ENCODE assay signal across 8 cellular contexts in the genomic region with DNA sequence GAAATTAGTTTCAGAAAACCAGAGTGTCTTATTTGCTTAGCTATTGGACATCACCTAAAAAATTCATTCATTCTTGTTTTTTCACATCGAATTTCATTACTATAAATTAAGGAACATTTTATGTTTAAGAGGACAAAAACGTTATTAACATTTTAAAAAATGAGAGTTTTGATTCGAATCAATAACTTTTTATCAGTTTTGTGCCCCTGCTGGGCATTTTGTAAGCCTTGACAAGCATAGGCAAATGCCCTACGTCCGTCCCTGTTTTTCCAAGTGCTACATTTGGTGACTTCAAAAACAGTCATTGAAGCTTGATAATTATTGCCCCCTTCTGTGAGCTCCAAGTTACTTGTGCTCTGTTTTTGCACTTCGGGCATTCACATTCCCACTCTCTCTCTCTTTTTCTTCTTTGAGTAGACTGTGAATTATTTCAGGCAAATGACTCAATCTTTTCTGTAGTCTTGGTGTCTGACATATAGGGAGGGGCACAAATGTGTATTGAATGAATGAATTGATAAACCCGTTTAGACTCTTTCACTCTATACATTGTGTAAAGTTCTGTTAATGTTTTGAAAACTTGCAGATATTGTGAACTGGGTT. TPM values are rescaled to one million over a fixed set of nuclear protein-coding genes. Genes with fewer than 3 reads are reported as not detected.
DNase-seq lines count a peak whose midpoint lies in the region; ATAC-seq, FAIRE-seq and TF ChIP-seq lines count a peak whose summit lies in the region.

No MANE protein-coding gene starts in this region.

- TSS peak; percentile 76 for BruUV-seq in OCI-LY7 (replicated peaks; lab: Mats Ljungman, UMichigan)

- no peak overlapping the region for H3K56ac ChIP-seq in H1 (replicated peaks; ENCODE audit: insufficient read length, low read depth, low read length)

- H2AK5ac ChIP-seq in H1 (ENCODE audit: low read depth, low read length) = no peak overlapping the region

- H3K18ac ChIP-seq in H1 (ENCODE audit: extremely low read depth, low read length) = no peak overlapping the region

- peak overlapping the region; percentile 82 for H3K4me2 ChIP-seq in OCI-LY7 (ENCODE audit: low read length)
- peak overlapping the region; percentile 73 to 92 for H3K4me2 ChIP-seq in H1 (ENCODE audit: insufficient read depth in 1 of 2, low read depth in 2 of 2, low read length in 2 of 2)

- no peak overlapping the region for H2BK5ac ChIP-seq in H1 (ENCODE audit: low read depth, low read length)

- no peak for ATAC-seq in HG02885 (IDR thresholded peaks at IDR 0.05; ENCODE audit: poor library complexity, unreplicated experiment)

- H4K8ac ChIP-seq in H1 (ENCODE audit: extremely low read depth, insufficient read depth, low read length) = no peak overlapping the region

- no peaks in the 10 kb centered on the region for H3K9me2 ChIP-seq in OCI-LY7 (ENCODE audit: insufficient read depth, low read length)

- H3K27me3 ChIP-seq in H1 (replicated peaks in 1 of 4; ENCODE audit: control insufficient read depth in 3 of 4, extremely low read depth in 1 of 4, insufficient read depth in 3 of 4, low read length in 3 of 4) = no peaks in the 10 kb centered on the region

- no peak overlapping the region for H3K4ac ChIP-seq in H1 (replicated peaks; ENCODE audit: insufficient read length, low read depth, low read length)

- H3K4me3 ChIP-seq in OCI-LY7 (ENCODE audit: low read depth, low read length, poor library complexity, severe bottlenecking) = peak overlapping the region; percentile 93
- peak overlapping the region; percentile 78 to 95 (median 88); a peak in 7 of 8 replicates for H3K4me3 ChIP-seq in H1 (ENCODE audit: extremely low read depth in 1 of 4, insufficient read depth in 2 of 4, low read depth in 3 of 4, low read length in 4 of 4)

- H2BK15ac ChIP-seq in H1 (ENCODE audit: low read length) = no peak overlapping the region

- H3K4me1 ChIP-seq in OCI-LY7 (ENCODE audit: insufficient read depth, low read length, poor library complexity, severe bottlenecking) = peaks cover 31% of the 10 kb centered on the region
- no peaks in the 10 kb centered on the region; a peak in 1 of 7 replicates for H3K4me1 ChIP-seq in H1 (replicated peaks in 1 of 4; ENCODE audit: control insufficient read depth in 3 of 4, insufficient read depth in 4 of 4, low read length in 3 of 4)

- H3K79me1 ChIP-seq in H1 (ENCODE audit: low read depth, low read length) = no peaks in the 10 kb centered on the region; the same call in 1 of the 2 replicates

- peak overlapping the region; percentile 81 for H3K27ac Mint-ChIP-seq in nephron progenitor cell

- H3K79me2 ChIP-seq in OCI-LY7 (ENCODE audit: insufficient read depth, low read depth, low read length) = peaks cover 59% of the 10 kb centered on the region
- peaks cover 0 to 16% of the 10 kb centered on the region in 2 experiments; a peak in 2 of 4 replicates for H3K79me2 ChIP-seq in H1 (ENCODE audit: control insufficient read depth in 1 of 2, insufficient read depth in 2 of 2, low read length in 2 of 2)

- H3K4me1 Mint-ChIP-seq in nephron progenitor cell = peaks cover 30% of the 10 kb centered on the region

- H2BK20ac ChIP-seq in H1 (ENCODE audit: low read length) = no peak overlapping the region

- CTCF ChIA-PET in OCI-LY7 (lab: Charles Lee; ENCODE audit: unreplicated experiment) (no interaction called here), H1 (lab: Charles Lee; ENCODE audit: partially characterized antibody) (interaction anchor here (0.7 to 1.2 kb wide), 2 partner anchors 77 to 91 kb away, joined by 3 read pairs; no protein-coding TSS in a partner anchor)

- no peak overlapping the region for H3K23ac ChIP-seq in H1 (ENCODE audit: insufficient read length)

- TF ChIP-seq RAD21 in H1 (IDR thresholded peaks at IDR 0.05 in 1 of 2, conservative IDR thresholded peaks at IDR 0.05 in 1 of 2; ENCODE audit: low read depth in 2 of 2, low read length in 2 of 2) = no peak

- peaks cover 46% of the 10 kb centered on the region for H3K36me3 ChIP-seq in OCI-LY7 (ENCODE audit: insufficient read depth, low read length)
- H3K36me3 ChIP-seq in H1 (ENCODE audit: control insufficient read depth in 2 of 4, insufficient read depth in 4 of 4, low read length in 3 of 4) = peaks cover 4 to 17% (median 6%) of the 10 kb centered on the region in 4 experiments; a peak in 7 of 8 replicates

- TF ChIP-seq CTCF in OCI-LY7 (conservative IDR thresholded peaks at IDR 0.05; ENCODE audit: low read length) = peak; percentile 49
- TF ChIP-seq CTCF in H1 (IDR thresholded peaks at IDR 0.05; ENCODE audit: control extremely low read depth in 1 of 3, insufficient read depth in 1 of 3, low read depth in 1 of 3, low read length in 3 of 3) = no peak
- TF ChIP-seq CTCF in nephron progenitor cell (IDR thresholded peaks at IDR 0.05) = peak; percentile 8

- no peak for TF ChIP-seq EP300 in H1 (IDR thresholded peaks at IDR 0.05; ENCODE audit: borderline replicate concordance in 1 of 2, low read depth in 2 of 2, low read length in 2 of 2)

- no peak overlapping the region for H4K91ac ChIP-seq in H1 (replicated peaks; ENCODE audit: insufficient read length, low read length)

- H2BK120ac ChIP-seq in H1 (replicated peaks; ENCODE audit: low read depth, low read length) = no peak overlapping the region

- no peak overlapping the region for H2BK12ac ChIP-seq in H1 (ENCODE audit: low read depth, low read length)

- H4K20me1 ChIP-seq in OCI-LY7 (ENCODE audit: insufficient read depth, low read length) (peaks cover 10% of the 10 kb centered on the region; the same call in 1 of the 2 replicates), H1 (replicated peaks in 1 of 2; ENCODE audit: control insufficient read depth in 1 of 2, insufficient read depth in 2 of 2, low read length in 2 of 2) (peaks cover 0 to 2% of the 10 kb centered on the region in 2 experiments)

- H4K5ac ChIP-seq in H1 (ENCODE audit: insufficient read length, low read depth, low read length) = no peak overlapping the region

- 53% methylated on average over 7 of the region's 7 CpGs; no CpG with 5 or more reads in 1 of the 2 experiments for WGBS in H1 (ENCODE audit: extremely low coverage in 1 of 2, insufficient coverage in 1 of 2, insufficient read length in 1 of 2, insufficient replicate concordance in 2 of 2, low coverage in 1 of 2, low lambda C conversion rate in 2 of 2, missing lambda C conversion rate in 1 of 2), 2 experiments

- H3K9me3 Mint-ChIP-seq in nephron progenitor cell = no peaks in the 10 kb centered on the region

- TF ChIP-seq POLR2A in H1 (IDR thresholded peaks at IDR 0.05; ENCODE audit: control extremely low read depth in 1 of 2, low read depth in 2 of 2, low read length in 2 of 2) = no peak

- POLR2A ChIA-PET in OCI-LY7 (lab: Charles Lee) = interaction anchor here (0.9 to 1.5 kb wide), 6 partner anchors 10 to 156 kb away, joined by 3 to 5 read pairs (median 4); a partner anchor contains a TSS
- POLR2A ChIA-PET in H1 (lab: Charles Lee; ENCODE audit: partially characterized antibody) = interaction anchor here (0.8 to 1.3 kb wide), 3 partner anchors 53 to 172 kb away, joined by 3 read pairs; a partner anchor contains a TSS

- no peaks in the 10 kb centered on the region for H3K27me3 Mint-ChIP-seq in nephron progenitor cell (ENCODE audit: low read depth, poor library complexity)

- H3K9ac ChIP-seq in H1 (replicated peaks in 1 of 4; ENCODE audit: extremely low read depth in 1 of 4, low read depth in 3 of 4, low read length in 3 of 4) = no peak overlapping the region

- FAIRE-seq in H1 (lab: Jason Lieb, UNC) = no peak

- H2AFZ ChIP-seq in OCI-LY7 (ENCODE audit: low read length) (peak overlapping the region; percentile 79; the same call in 1 of the 2 replicates), H1 (ENCODE audit: low read length) (no peak overlapping the region)

- peaks cover 38% of the 10 kb centered on the region for H3K36me3 Mint-ChIP-seq in nephron progenitor cell (ENCODE audit: low read depth)

- H3K14ac ChIP-seq in H1 (ENCODE audit: insufficient read length) = no peak overlapping the region

- peak; percentile 2 for DNase-seq in NCI-H2227 (lab: John Stamatoyannopoulos, UW; ENCODE audit: unreplicated experiment)
- DNase-seq in NCI-H2227 treated with DMSO at 0.1 percent for 48 hours (lab: John Stamatoyannopoulos, UW) = no peak
- DNase-seq in OCI-LY7 (ENCODE audit: low spot score) = peak; percentile 27
- no peak for DNase-seq in H1 (ENCODE audit: low read depth in 1 of 2, low spot score in 2 of 2)
- DNase-seq in nephron progenitor cell = no peak
- DNase-seq in 8988T = no peak
- DNase-seq in NCI-H524 treated with DMSO at 0.1 percent for 48 hours (lab: John Stamatoyannopoulos, UW) = no peak

- H3K23me2 ChIP-seq in H1 (ENCODE audit: low read depth, low read length) = peaks cover 8% of the 10 kb centered on the region

- H3K27ac ChIP-seq in OCI-LY7 (ENCODE audit: low read depth, low read length, poor library complexity, severe bottlenecking) (no peak overlapping the region), H1 (ENCODE audit: low read depth, low read length) (no peak overlapping the region)

- intact Hi-C loops in OCI-LY7 (cut with micrococcal nuclease; ENCODE audit: unreplicated experiment) = no loop called here

- H3K4me3 Mint-ChIP-seq in nephron progenitor cell = peak overlapping the region; percentile 97

- H3K9me3 ChIP-seq in OCI-LY7 (ENCODE audit: low read length) = no peaks in the 10 kb centered on the region; the same call in 1 of the 2 replicates
- H3K9me3 ChIP-seq in H1 (ENCODE audit: insufficient read depth in 2 of 2, low read depth in 1 of 2, low read length in 1 of 2) = no peaks in the 10 kb centered on the region

RNA-seq across cellular contexts. Expression of a gene that starts 1.2 kb away (rescaled TPM):
- 14.7 and 16.0 TPM in 2 replicates for total RNA-seq in OCI-LY7 (2014; rRNA removed; shearing (Covaris generic))
- total RNA-seq in OCI-LY7 (2022) = 26.5 and 28.6 TPM in 2 replicates
- 21.0 and 22.6 TPM in 2 replicates for total RNA-seq in H1 (2021; fragmentation: NEBNext Ultra II Directional; extraction: Animal tissue kit (Norgen Biotek cat#: 25700))
- 4.3 and 4.7 TPM in 2 replicates for polyA plus RNA-seq in H1 (2011; rRNA removed)
- 6.6 TPM for polyA plus RNA-seq in H1 (2011; cell fraction: cytosol; rRNA removed)
- polyA plus RNA-seq in H1 (2011; cell fraction: nucleus; rRNA removed) = 5.2 TPM
- polyA plus RNA-seq in H1 (2012, experiment 1 of 2) = 4.7 to 12.4 TPM (median 7.9 TPM) in 4 replicates
- polyA plus RNA-seq in H1 (2012, experiment 2 of 2) = 1.1 TPM
- polyA plus RNA-seq in H1 (2013, experiment 1 of 2) = 7.8 TPM
- 6.4 TPM for polyA plus RNA-seq in H1 (2013, experiment 2 of 2)
- polyA minus RNA-seq in H1 (2011; rRNA and poly(A)+ RNA removed) = 10.2 and 15.1 TPM in 2 replicates
- polyA minus RNA-seq in H1 (2011; cell fraction: cytosol; rRNA and poly(A)+ RNA removed) = 11.2 TPM
- 13.9 TPM for polyA minus RNA-seq in H1 (2011; cell fraction: nucleus; rRNA and poly(A)+ RNA removed)

RNA-seq across cellular contexts. Expression of a gene that starts 1.7 kb away (rescaled TPM):
- 18.3 and 25.1 TPM in 2 replicates for total RNA-seq in OCI-LY7 (2014; rRNA removed; shearing (Covaris generic))
- 25.5 and 26.6 TPM in 2 replicates for total RNA-seq in OCI-LY7 (2022)
- total RNA-seq in H1 (2021; fragmentation: NEBNext Ultra II Directional; extraction: Animal tissue kit (Norgen Biotek cat#: 25700)) = 10.4 and 12.4 TPM in 2 replicates
- 2.2 and 2.7 TPM in 2 replicates for polyA plus RNA-seq in H1 (2011; rRNA removed)
- 4.9 TPM for polyA plus RNA-seq in H1 (2011; cell fraction: cytosol; rRNA removed)
- 3.0 TPM for polyA plus RNA-seq in H1 (2011; cell fraction: nucleus; rRNA removed)
- 5.0 to 9.6 TPM (median 5.4 TPM) in 4 replicates for polyA plus RNA-seq in H1 (2012, experiment 1 of 2)
- 1.3 TPM for polyA plus RNA-seq in H1 (2012, experiment 2 of 2)
- polyA plus RNA-seq in H1 (2013, experiment 1 of 2) = 24.0 TPM
- polyA plus RNA-seq in H1 (2013, experiment 2 of 2) = 26.4 TPM
- polyA minus RNA-seq in H1 (2011; rRNA and poly(A)+ RNA removed) = 0.98 and 1.3 TPM in 2 replicates
- polyA minus RNA-seq in H1 (2011; cell fraction: cytosol; rRNA and poly(A)+ RNA removed) = 2.8 TPM
- 4.1 TPM for polyA minus RNA-seq in H1 (2011; cell fraction: nucleus; rRNA and poly(A)+ RNA removed)

RNA-seq across cellular contexts. Expression of a gene that starts 52.8 kb away (rescaled TPM):
- total RNA-seq in OCI-LY7 (2014; rRNA removed; shearing (Covaris generic)) = 332 and 355 TPM in 2 replicates
- 440 and 476 TPM in 2 replicates for total RNA-seq in OCI-LY7 (2022)
- 709 and 719 TPM in 2 replicates for total RNA-seq in H1 (2021; fragmentation: NEBNext Ultra II Directional; extraction: Animal tissue kit (Norgen Biotek cat#: 25700))
- polyA plus RNA-seq in H1 (2011; rRNA removed) = 669 and 702 TPM in 2 replicates
- 785 TPM for polyA plus RNA-seq in H1 (2011; cell fraction: cytosol; rRNA removed)
- polyA plus RNA-seq in H1 (2011; cell fraction: nucleus; rRNA removed) = 660 TPM
- 669 to 875 TPM (median 708 TPM) in 4 replicates for polyA plus RNA-seq in H1 (2012, experiment 1 of 2)
- 698 TPM for polyA plus RNA-seq in H1 (2012, experiment 2 of 2)
- 530 TPM for polyA plus RNA-seq in H1 (2013, experiment 1 of 2)
- polyA plus RNA-seq in H1 (2013, experiment 2 of 2) = 535 TPM
- polyA minus RNA-seq in H1 (2011; rRNA and poly(A)+ RNA removed) = 426 and 552 TPM in 2 replicates
- 524 TPM for polyA minus RNA-seq in H1 (2011; cell fraction: cytosol; rRNA and poly(A)+ RNA removed)
- polyA minus RNA-seq in H1 (2011; cell fraction: nucleus; rRNA and poly(A)+ RNA removed) = 538 TPM

Comparison
In these comparisons a context has a peak if more than half of its experiments do, and no peak if none do; other contexts are left out.
1. DNase-seq: peak in NCI-H2227 (single experiment) and OCI-LY7 (single experiment); none in NCI-H2227 treated with DMSO at 0.1 percent for 48 hours (single experiment), H1 (0 of 2), nephron progenitor cell (single experiment), 8988T (single experiment) and NCI-H524 treated with DMSO at 0.1 percent for 48 hours (single experiment).
2. CTCF ChIP-seq: peak in OCI-LY7 (single experiment) and nephron progenitor cell (single experiment); none in H1 (0 of 3).